Comparison of ENCODE assay signal across 1 cellular context in genomic region chr10:102230264-102230860, GRCh38.
TF ChIP-seq lines count a peak whose summit lies in the region.

No MANE protein-coding gene starts in this region.

TF ChIP-seq in HEK293, 187 proteins besides CTCF, POLR2A, EP300 and RAD21 (continued from another document and continues in another):
- TF ChIP-seq ZNF148 (tag by site-specific recombination; IDR thresholded peaks at IDR 0.05; ENCODE audit: borderline replicate concordance), result no peak
- TF ChIP-seq ZNF701 (tag by site-specific recombination; IDR thresholded peaks at IDR 0.05), result no peak
- TF ChIP-seq ZNF280C (tag by site-specific recombination; IDR thresholded peaks at IDR 0.05), result no peak
- TF ChIP-seq ZNF544 (tag by site-specific recombination; IDR thresholded peaks at IDR 0.05), result no peak
- TF ChIP-seq ZBTB10 (tag by site-specific recombination; IDR thresholded peaks at IDR 0.05), result peak; percentile 75; the same call in 1 of the 2 replicates
- TF ChIP-seq BCL11A (tag by site-specific recombination; IDR thresholded peaks at IDR 0.05; ENCODE audit: low read depth), result peak; percentile 97
- TF ChIP-seq ZNF23 (tag by site-specific recombination; IDR thresholded peaks at IDR 0.05; ENCODE audit: borderline replicate concordance), result no peak
- no peak for TF ChIP-seq ZNF785 (tag by site-specific recombination; IDR thresholded peaks at IDR 0.05)
- no peak for TF ChIP-seq ZNF639 (tag by site-specific recombination; IDR thresholded peaks at IDR 0.05)
- no peak for TF ChIP-seq ZNF221 (tag by site-specific recombination; IDR thresholded peaks at IDR 0.05; ENCODE audit: borderline replicate concordance)
- peak; percentile 89 for TF ChIP-seq ZFHX2 (tag by site-specific recombination; conservative IDR thresholded peaks at IDR 0.05)
- peak; percentile 80; the same call in 1 of the 2 replicates for TF ChIP-seq HIC1 (tag by site-specific recombination; IDR thresholded peaks at IDR 0.05)
- TF ChIP-seq SP2 (tag by site-specific recombination; IDR thresholded peaks at IDR 0.05), result peak; percentile 75
- no peak; the same call in 1 of the 2 replicates for TF ChIP-seq ZSCAN30 (tag by site-specific recombination; IDR thresholded peaks at IDR 0.05)
- TF ChIP-seq ZNF768 (tag by site-specific recombination; IDR thresholded peaks at IDR 0.05), result no peak
- no peak for TF ChIP-seq ZNF529 (tag by site-specific recombination; IDR thresholded peaks at IDR 0.05; ENCODE audit: insufficient replicate concordance)
- TF ChIP-seq ZNF140 (tag by site-specific recombination; IDR thresholded peaks at IDR 0.05), result no peak
- TF ChIP-seq GLI2 (tag by site-specific recombination; IDR thresholded peaks at IDR 0.05; ENCODE audit: borderline replicate concordance, low read depth), result no peak
- TF ChIP-seq ZNF24 (tag by site-specific recombination; IDR thresholded peaks at IDR 0.05), result peak; percentile 71
- no peak for TF ChIP-seq ZNF169 (tag by site-specific recombination; IDR thresholded peaks at IDR 0.05)
- peak; percentile 85 for TF ChIP-seq ZBTB17 (tag by site-specific recombination; IDR thresholded peaks at IDR 0.05)
- TF ChIP-seq ZNF19 (tag by site-specific recombination; IDR thresholded peaks at IDR 0.05; ENCODE audit: low read depth), result no peak
- no peak for TF ChIP-seq ZBTB1 (tag by site-specific recombination; IDR thresholded peaks at IDR 0.05)
- no peak for TF ChIP-seq PRDM2 (tag by site-specific recombination; IDR thresholded peaks at IDR 0.05; ENCODE audit: borderline replicate concordance)
- peak; percentile 71 for TF ChIP-seq ZIC2 (tag by site-specific recombination; IDR thresholded peaks at IDR 0.05)
- 0 out of 2 replicates have a peak, but pooled peaks have one; percentile 8 for TF ChIP-seq INSM2 (tag by site-specific recombination; IDR thresholded peaks at IDR 0.05)
- TF ChIP-seq ZNF560 (tag by site-specific recombination; IDR thresholded peaks at IDR 0.05; ENCODE audit: borderline replicate concordance), result no peak
- no peak for TF ChIP-seq PRDM6 (tag by site-specific recombination; IDR thresholded peaks at IDR 0.05)
- TF ChIP-seq ZBTB26 (tag by site-specific recombination; optimal IDR thresholded peaks at IDR 0.05), result peak; percentile 81
- no peak for TF ChIP-seq ZNF580 (tag by site-specific recombination; IDR thresholded peaks at IDR 0.05)
- no peak for TF ChIP-seq ZSCAN16 (tag by site-specific recombination; IDR thresholded peaks at IDR 0.05)
- TF ChIP-seq ZNF707 (tag by site-specific recombination; IDR thresholded peaks at IDR 0.05), result no peak
- no peak for TF ChIP-seq ZNF112 (tag by site-specific recombination; IDR thresholded peaks at IDR 0.05)
- TF ChIP-seq ZNF621 (tag by site-specific recombination; IDR thresholded peaks at IDR 0.05), result no peak
- peak; percentile 98 for TF ChIP-seq KLF1 (tag by site-specific recombination; IDR thresholded peaks at IDR 0.05)
- peak; percentile 6; the same call in 1 of the 2 replicates for TF ChIP-seq ZNF341 (tag by site-specific recombination; IDR thresholded peaks at IDR 0.05; ENCODE audit: low read depth)
